ENCODE assay signal across 8 cellular contexts in genomic region chr10:124992462-124993344, GRCh38. TPM values are rescaled to one million over a fixed set of nuclear protein-coding genes. Genes with fewer than 3 reads are reported as not detected.
DNase-seq lines count a peak whose midpoint lies in the region; ATAC-seq and TF ChIP-seq lines count a peak whose summit lies in the region.

No MANE protein-coding gene starts in this region.

- H3K4me1 ChIP-seq in esophagus squamous epithelium = peaks cover 0 to 14% (median 0%) of the 10 kb centered on the region in 3 donors

- H3K4me3 ChIP-seq in AG04450 (ENCODE audit: low read depth, low read length) (no peak overlapping the region), esophagus squamous epithelium (no peak overlapping the region)

- H3K27me3 ChIP-seq in AG04450 (ENCODE audit: control insufficient read depth, insufficient read depth, low read length) = no peaks in the 10 kb centered on the region
- H3K27me3 ChIP-seq in esophagus squamous epithelium = no peaks in the 10 kb centered on the region

- ATAC-seq in SK-N-SH treated with all-trans-retinoic acid at 6 μM for 48 hours (peak; percentile 84), GM18861 (IDR thresholded peaks at IDR 0.05; ENCODE audit: unreplicated experiment) (no peak)

- DNase-seq in AG04450 (ENCODE audit: low read depth, low spot score) (peak; percentile 15), GM04504 (ENCODE audit: low read depth) (peak; percentile 44), HuH-7 (ENCODE audit: low spot score) (peak; percentile 39), esophagus squamous epithelium (lab: John Stamatoyannopoulos, UW) (no peak), myocyte (ENCODE audit: low read depth) (peak; percentile 67), NK-92 (lab: John Stamatoyannopoulos, UW; ENCODE audit: unreplicated experiment) (no peak)

- CTCF ChIA-PET in AG04450 (lab: Charles Lee) = interaction anchor here (0.5 to 3.0 kb wide), 38 partner anchors 9 to 720 kb away, joined by 3 to 16 read pairs (median 3); no protein-coding TSS in a partner anchor

- H3K9me3 ChIP-seq in AG04450 (ENCODE audit: control insufficient read depth, insufficient read depth, low read length) (no peaks in the 10 kb centered on the region), esophagus squamous epithelium (no peaks in the 10 kb centered on the region)

- TF ChIP-seq CTCF in AG04450 (IDR thresholded peaks at IDR 0.05; ENCODE audit: low read depth, low read length) (peak; percentile 62), esophagus squamous epithelium (IDR thresholded peaks at IDR 0.05) (peak; percentile 59 to 88 (median 78))

- POLR2A ChIA-PET in AG04450 (lab: Yijun Ruan, JAX) = interaction anchor here (0.6 kb wide), 1 partner anchor 70 kb away, joined by 5 read pairs; no protein-coding TSS in a partner anchor

- peaks cover 40 to 100% (median 48%) of the 10 kb centered on the region in 3 donors for H3K36me3 ChIP-seq in esophagus squamous epithelium

- intact Hi-C loops in esophagus squamous epithelium (cut with DNase I) = no loop called here

- TF ChIP-seq POLR2A in esophagus squamous epithelium (IDR thresholded peaks at IDR 0.05) = no peak

- H3K27ac ChIP-seq in AG04450 (ENCODE audit: low read depth, low read length) (no peak overlapping the region), esophagus squamous epithelium (peak overlapping the region in 1 of 4 donors; percentile 17)

- WGBS in esophagus squamous epithelium, 2 donors = 55 to 73% methylated on average over 8 to 16 of the region's 20 CpGs

TF ChIP-seq in SK-N-SH treated with all-trans-retinoic acid at 6 μM for 48 hours, 23 proteins besides CTCF, POLR2A, EP300 and RAD21:
- TF ChIP-seq ZFP30 (CRISPR knock-in tag; IDR thresholded peaks at IDR 0.05) = no peak
- no peak for TF ChIP-seq ZFP3 (CRISPR knock-in tag; IDR thresholded peaks at IDR 0.05)
- no peak for TF ChIP-seq OSR1 (CRISPR knock-in tag; IDR thresholded peaks at IDR 0.05)
- TF ChIP-seq ZNF70 (CRISPR knock-in tag; IDR thresholded peaks at IDR 0.05) = no peak
- TF ChIP-seq PPARA (CRISPR knock-in tag; IDR thresholded peaks at IDR 0.05; ENCODE audit: borderline replicate concordance) = no peak
- no peak for TF ChIP-seq CSDC2 (CRISPR knock-in tag; IDR thresholded peaks at IDR 0.05)
- TF ChIP-seq, protein P1, sequence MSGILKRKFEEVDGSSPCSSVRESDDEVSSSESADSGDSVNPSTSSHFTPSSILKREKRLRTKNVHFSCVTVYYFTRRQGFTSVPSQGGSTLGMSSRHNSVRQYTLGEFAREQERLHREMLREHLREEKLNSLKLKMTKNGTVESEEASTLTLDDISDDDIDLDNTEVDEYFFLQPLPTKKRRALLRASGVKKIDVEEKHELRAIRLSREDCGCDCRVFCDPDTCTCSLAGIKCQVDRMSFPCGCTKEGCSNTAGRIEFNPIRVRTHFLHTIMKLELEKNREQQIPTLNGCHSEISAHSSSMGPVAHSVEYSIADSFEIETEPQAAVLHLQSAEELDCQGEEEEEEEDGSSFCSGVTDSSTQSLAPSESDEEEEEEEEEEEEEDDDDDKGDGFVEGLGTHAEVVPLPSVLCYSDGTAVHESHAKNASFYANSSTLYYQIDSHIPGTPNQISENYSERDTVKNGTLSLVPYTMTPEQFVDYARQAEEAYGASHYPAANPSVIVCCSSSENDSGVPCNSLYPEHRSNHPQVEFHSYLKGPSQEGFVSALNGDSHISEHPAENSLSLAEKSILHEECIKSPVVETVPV (CRISPR knock-in tag; IDR thresholded peaks at IDR 0.05) = no peak
- TF ChIP-seq TSHZ2 (CRISPR knock-in tag; IDR thresholded peaks at IDR 0.05) = no peak
- TF ChIP-seq SNAI2 (CRISPR knock-in tag; IDR thresholded peaks at IDR 0.05) = no peak
- no peak for TF ChIP-seq CREB5 (CRISPR knock-in tag; IDR thresholded peaks at IDR 0.05; ENCODE audit: low read depth)
- no peak for TF ChIP-seq TOX (CRISPR knock-in tag; IDR thresholded peaks at IDR 0.05; ENCODE audit: borderline replicate concordance)
- TF ChIP-seq ZC3H10 (CRISPR knock-in tag; IDR thresholded peaks at IDR 0.05) = no peak
- no peak for TF ChIP-seq RARB (CRISPR knock-in tag; IDR thresholded peaks at IDR 0.05)
- no peak for TF ChIP-seq BACH2 (CRISPR knock-in tag; IDR thresholded peaks at IDR 0.05; ENCODE audit: borderline replicate concordance)
- TF ChIP-seq ZNF565 (CRISPR knock-in tag; conservative IDR thresholded peaks at IDR 0.05; ENCODE audit: low read depth) = no peak
- TF ChIP-seq, protein P2, sequence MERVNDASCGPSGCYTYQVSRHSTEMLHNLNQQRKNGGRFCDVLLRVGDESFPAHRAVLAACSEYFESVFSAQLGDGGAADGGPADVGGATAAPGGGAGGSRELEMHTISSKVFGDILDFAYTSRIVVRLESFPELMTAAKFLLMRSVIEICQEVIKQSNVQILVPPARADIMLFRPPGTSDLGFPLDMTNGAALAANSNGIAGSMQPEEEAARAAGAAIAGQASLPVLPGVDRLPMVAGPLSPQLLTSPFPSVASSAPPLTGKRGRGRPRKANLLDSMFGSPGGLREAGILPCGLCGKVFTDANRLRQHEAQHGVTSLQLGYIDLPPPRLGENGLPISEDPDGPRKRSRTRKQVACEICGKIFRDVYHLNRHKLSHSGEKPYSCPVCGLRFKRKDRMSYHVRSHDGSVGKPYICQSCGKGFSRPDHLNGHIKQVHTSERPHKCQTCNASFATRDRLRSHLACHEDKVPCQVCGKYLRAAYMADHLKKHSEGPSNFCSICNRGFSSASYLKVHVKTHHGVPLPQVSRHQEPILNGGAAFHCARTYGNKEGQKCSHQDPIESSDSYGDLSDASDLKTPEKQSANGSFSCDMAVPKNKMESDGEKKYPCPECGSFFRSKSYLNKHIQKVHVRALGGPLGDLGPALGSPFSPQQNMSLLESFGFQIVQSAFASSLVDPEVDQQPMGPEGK (CRISPR knock-in tag; IDR thresholded peaks at IDR 0.05; ENCODE audit: borderline replicate concordance) = no peak
- no peak for TF ChIP-seq GLIS3 (CRISPR knock-in tag; IDR thresholded peaks at IDR 0.05)
- no peak for TF ChIP-seq ARNTL (CRISPR knock-in tag; IDR thresholded peaks at IDR 0.05; ENCODE audit: borderline replicate concordance, low read depth)
- TF ChIP-seq POU6F1 (CRISPR knock-in tag; IDR thresholded peaks at IDR 0.05; ENCODE audit: borderline replicate concordance, low read depth) = no peak

RNA-seq across cellular contexts. Expression of gene ZRANB1, which starts 50.8 kb away (rescaled TPM):
- polyA plus RNA-seq in AG04450 (2011; rRNA removed) = 29.9 and 36.9 TPM in 2 replicates
- polyA minus RNA-seq in AG04450 (2011; rRNA and poly(A)+ RNA removed) = 31.0 and 39.2 TPM in 2 replicates
- 10 to 100 TPM; 11.7 to 25.2 (median 17.4) TPM for total RNA-seq in esophagus squamous epithelium
- total RNA-seq in myocyte = 28.3 and 31.7 TPM in 2 replicates
- 10.7 TPM for polyA plus RNA-seq in myocyte (2012)

Comparison
In these comparisons a context has a peak if more than half of its experiments do, and no peak if none do; other contexts are left out.
1. DNase-seq: peak in AG04450 (single experiment), GM04504 (single experiment), HuH-7 (single experiment) and myocyte (single experiment); none in esophagus squamous epithelium (single experiment) and NK-92 (single experiment).